Comparison of ENCODE assay signal across 15 cellular contexts in the genomic region with DNA sequence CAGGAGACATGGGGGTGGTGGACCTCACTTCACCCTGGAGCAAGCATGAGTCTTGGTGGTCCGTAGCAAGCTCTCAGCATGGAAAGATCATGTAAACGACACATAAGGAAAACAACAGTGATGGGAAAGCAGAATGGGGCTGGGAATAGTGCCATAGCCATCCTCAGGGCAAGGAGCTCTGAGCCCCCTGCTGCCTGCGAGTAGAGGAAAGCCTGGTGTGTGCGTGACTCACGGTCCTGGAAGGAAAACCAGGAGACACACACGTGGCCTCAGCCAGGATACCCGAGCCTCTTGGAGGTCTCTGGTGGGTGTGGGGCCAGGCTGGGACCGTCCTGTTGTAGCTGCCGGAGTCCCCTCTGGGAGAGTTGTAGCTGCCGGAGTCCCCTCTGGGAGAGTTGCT. TPM values are rescaled to one million over a fixed set of nuclear protein-coding genes. Genes with fewer than 3 reads are reported as not detected.
DNase-seq lines count a peak whose midpoint lies in the region; ATAC-seq, FAIRE-seq and TF ChIP-seq lines count a peak whose summit lies in the region.
"Had no signal": no experiment of that assay in that cellular context is flagged by ENCODE, and none has a peak within 500 bp of the region (broad histone marks: within the 10 kb centered on the region; RNA-seq: fewer than 3 reads in every experiment).

No MANE protein-coding gene starts in this region.

- dilution Hi-C loops in endothelial cell of umbilical vein (cut with MboI; ENCODE audit: extremely low pct_ligation_motif_present, low sequenced_read_pairs): no loop called here

- H3K36me3 ChIP-seq in endothelial cell of umbilical vein (ENCODE audit: control insufficient read depth in 2 of 2, extremely low read depth in 1 of 2, insufficient read depth in 2 of 2, low read length in 2 of 2): peaks cover 34 to 42% of the 10 kb centered on the region in 2 experiments

- no peak overlapping the region for H3K4me3 ChIP-seq in AG10803 (ENCODE audit: low read length)
- no peak overlapping the region for H3K4me3 ChIP-seq in endothelial cell of umbilical vein (replicated peaks in 1 of 3; ENCODE audit: insufficient read depth in 1 of 3, low read depth in 1 of 3, low read length in 3 of 3)

- FAIRE-seq in endothelial cell of umbilical vein (lab: Jason Lieb, UNC): no peak

- DNase-seq in AG10803 (ENCODE audit: low read depth) (peak; percentile 18), HuH-7.5 (ENCODE audit: low spot score) (peak; percentile 11), endothelial cell of umbilical vein (ENCODE audit: low read depth, low spot score) (peak; percentile 36), mesenteric fat pad (ENCODE audit: low spot score) (peak; percentile 84), Kasumi-1 (lab: John Stamatoyannopoulos, UW) (no peak), mucosa of gallbladder (ENCODE audit: low spot score) (no peak)
- DNase-seq in stimulated activated naive CD4-positive, alpha-beta T cell treated with Interleukin-2 at 50 U/mL for 16 hours (lab: John Stamatoyannopoulos, UW): no peak
- DNase-seq: activated T-cell treated with anti-CD3 and anti-CD28 coated beads, Interleukin-2, amount 50 U/mL, for 4 hours; GOT3; NCI-H2227 treated with DMSO at 0.1 percent for 48 hours; occipital lobe; SW 1271 had no signal

- no peak overlapping the region for H3K9ac ChIP-seq in endothelial cell of umbilical vein (replicated peaks; ENCODE audit: extremely low read depth, insufficient read depth, low read length)

- TF ChIP-seq POLR2A in endothelial cell of umbilical vein (IDR thresholded peaks at IDR 0.05; ENCODE audit: low read depth, low read length): no peak

- H4K20me1 ChIP-seq in endothelial cell of umbilical vein (replicated peaks; ENCODE audit: control insufficient read depth, extremely low read depth, insufficient read depth, low read length): peaks cover 11% of the 10 kb centered on the region

- ATAC-seq in GM19397 (IDR thresholded peaks at IDR 0.05; ENCODE audit: unreplicated experiment): no peak
- ATAC-seq: activated T-cell treated with anti-CD3 and anti-CD28 coated beads, Interleukin-2, amount 50 U/mL, for 4 hours had no signal

- H3K4me2 ChIP-seq in endothelial cell of umbilical vein (ENCODE audit: insufficient read depth, low read length): no peak overlapping the region

- no peaks in the 10 kb centered on the region for H3K9me3 ChIP-seq in endothelial cell of umbilical vein (replicated peaks; ENCODE audit: control insufficient read depth, insufficient read depth, low read length)

- TF ChIP-seq CTCF in AG10803 (conservative IDR thresholded peaks at IDR 0.05; ENCODE audit: low read length) (no peak), endothelial cell of umbilical vein (IDR thresholded peaks at IDR 0.05; ENCODE audit: extremely low read depth in 1 of 2, insufficient read depth in 1 of 2, low read depth in 1 of 2, low read length in 2 of 2) (no peak)

- CTCF ChIA-PET in endothelial cell of umbilical vein (lab: Charles Lee): interaction anchor here (0.7 to 1.6 kb wide), 8 partner anchors 9 to 159 kb away, joined by 3 to 13 read pairs (median 4); partner anchors contain the start of genes ARSA, SCO2 and SYCE3

- POLR2A ChIA-PET in endothelial cell of umbilical vein (lab: Charles Lee): interaction anchor here (1.0 kb wide), 1 partner anchor 43 kb away, joined by 3 read pairs; no protein-coding TSS in a partner anchor

- peaks cover 7% of the 10 kb centered on the region for H3K4me1 ChIP-seq in endothelial cell of umbilical vein (ENCODE audit: control insufficient read depth, extremely low read depth, insufficient read depth, low read length)
- H3K4me1 ChIP-seq: Caco-2 had no signal

- intact Hi-C loops in endothelial cell of umbilical vein (cut with micrococcal nuclease): no loop called here

- H3K79me2 ChIP-seq in endothelial cell of umbilical vein (ENCODE audit: control insufficient read depth, insufficient read depth, low read length): peaks cover 65% of the 10 kb centered on the region

- H3K27ac ChIP-seq in endothelial cell of umbilical vein (ENCODE audit: insufficient read depth, low read depth, low read length): no peak overlapping the region

- no peaks in the 10 kb centered on the region for H3K9me1 ChIP-seq in endothelial cell of umbilical vein (replicated peaks; ENCODE audit: control insufficient read depth, extremely low read depth, insufficient read depth, low read length)

- BruUV-seq in endothelial cell of umbilical vein (replicated peaks; lab: Mats Ljungman, UMichigan): no TSS peak

- no peak overlapping the region for H2AFZ ChIP-seq in endothelial cell of umbilical vein (ENCODE audit: low read depth, low read length)

- no peaks in the 10 kb centered on the region for H3K27me3 ChIP-seq in endothelial cell of umbilical vein (ENCODE audit: control insufficient read depth in 2 of 2, insufficient read depth in 2 of 2, low read length in 2 of 2)

TF ChIP-seq in endothelial cell of umbilical vein, 7 proteins besides CTCF, POLR2A, EP300 and RAD21:
- TF ChIP-seq EZH2 (IDR thresholded peaks at IDR 0.05; ENCODE audit: borderline replicate concordance, low read depth, low read length, severe bottlenecking) (no peak), JUN (IDR thresholded peaks at IDR 0.05; ENCODE audit: borderline replicate concordance, insufficient read depth, insufficient read length, low read depth) (no peak), GATA2 (IDR thresholded peaks at IDR 0.05; ENCODE audit: insufficient read depth, insufficient read length, low read depth, low read length) (no peak), POLR2AphosphoS5 (IDR thresholded peaks at IDR 0.05; ENCODE audit: insufficient read depth, low read depth, low read length) (peak; percentile 1), FOS (IDR thresholded peaks at IDR 0.05; ENCODE audit: borderline replicate concordance, insufficient read depth, low read length) (no peak)
- TF ChIP-seq, protein P1, sequence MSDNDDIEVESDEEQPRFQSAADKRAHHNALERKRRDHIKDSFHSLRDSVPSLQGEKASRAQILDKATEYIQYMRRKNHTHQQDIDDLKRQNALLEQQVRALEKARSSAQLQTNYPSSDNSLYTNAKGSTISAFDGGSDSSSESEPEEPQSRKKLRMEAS (IDR thresholded peaks at IDR 0.05; ENCODE audit: insufficient read depth, insufficient read length): no peak

RNA-seq across cellular contexts. Expression of gene SHANK3, which starts 12.4 kb away (rescaled TPM):
- total RNA-seq in endothelial cell of umbilical vein (137 and 158 TPM in 2 replicates), mesenteric fat pad (95.7 TPM), mucosa of gallbladder (21.8 TPM)
- polyA plus RNA-seq in endothelial cell of umbilical vein: 26.1 and 29.7 TPM in 2 replicates
- 11.8 and 19.1 TPM in 2 replicates for polyA plus RNA-seq in endothelial cell of umbilical vein (2011; cell fraction: cytosol; rRNA removed)
- 180 and 181 TPM in 2 replicates for polyA plus RNA-seq in endothelial cell of umbilical vein (2011; cell fraction: nucleus; rRNA removed)
- 37.4 and 44.9 TPM in 2 replicates for polyA plus RNA-seq in endothelial cell of umbilical vein (2012)
- 21.8 and 32.5 TPM in 2 replicates for polyA minus RNA-seq in endothelial cell of umbilical vein
- not detected for polyA minus RNA-seq in endothelial cell of umbilical vein (2011; cell fraction: cytosol; rRNA and poly(A)+ RNA removed)
- 55.9 and 115 TPM in 2 replicates for polyA minus RNA-seq in endothelial cell of umbilical vein (2011; cell fraction: nucleus; rRNA and poly(A)+ RNA removed)

RNA-seq across cellular contexts. Expression of gene ACR, which starts 53.0 kb away (rescaled TPM):
- 4.1 and 4.9 TPM in 2 replicates for total RNA-seq in endothelial cell of umbilical vein
- 0.43 and 0.91 TPM in 2 replicates for polyA plus RNA-seq in endothelial cell of umbilical vein
- 0.21 and 0.25 TPM in 2 replicates for polyA plus RNA-seq in endothelial cell of umbilical vein (2011; cell fraction: cytosol; rRNA removed)
- polyA plus RNA-seq in endothelial cell of umbilical vein (2011; cell fraction: nucleus; rRNA removed): 4.4 and 4.5 TPM in 2 replicates
- 0.60 and 0.82 TPM in 2 replicates for polyA plus RNA-seq in endothelial cell of umbilical vein (2012)
- 1.1 and 3.4 TPM in 2 replicates for polyA minus RNA-seq in endothelial cell of umbilical vein
- not detected for polyA minus RNA-seq in endothelial cell of umbilical vein (2011; cell fraction: cytosol; rRNA and poly(A)+ RNA removed)
- 2.6 and 4.5 TPM in 2 replicates for polyA minus RNA-seq in endothelial cell of umbilical vein (2011; cell fraction: nucleus; rRNA and poly(A)+ RNA removed)
- 4.5 TPM for total RNA-seq in mesenteric fat pad
- total RNA-seq in mucosa of gallbladder: 0.92 TPM
- total RNA-seq: activated T-cell treated with anti-CD3 and anti-CD28 coated beads, Interleukin-2, amount 50 U/mL, for 4 hours; Caco-2; fibroblast of villous mesenchyme; occipital lobe had no signal

RNA-seq across cellular contexts. Expression of gene ARSA, which starts 57.0 kb away (rescaled TPM):
- total RNA-seq in endothelial cell of umbilical vein: 19.3 and 22.3 TPM in 2 replicates
- polyA plus RNA-seq in endothelial cell of umbilical vein: 33.6 and 47.7 TPM in 2 replicates
- polyA plus RNA-seq in endothelial cell of umbilical vein (2011; cell fraction: cytosol; rRNA removed): 10.9 and 16.5 TPM in 2 replicates
- polyA plus RNA-seq in endothelial cell of umbilical vein (2011; cell fraction: nucleus; rRNA removed): 63.1 and 81.2 TPM in 2 replicates
- 17.5 and 28.3 TPM in 2 replicates for polyA plus RNA-seq in endothelial cell of umbilical vein (2012)
- polyA minus RNA-seq in endothelial cell of umbilical vein: 6.4 and 8.9 TPM in 2 replicates
- 3.2 TPM for polyA minus RNA-seq in endothelial cell of umbilical vein (2011; cell fraction: cytosol; rRNA and poly(A)+ RNA removed)
- polyA minus RNA-seq in endothelial cell of umbilical vein (2011; cell fraction: nucleus; rRNA and poly(A)+ RNA removed): 7.6 and 14.0 TPM in 2 replicates
- 50.4 TPM for total RNA-seq in mesenteric fat pad
- 113 TPM for total RNA-seq in mucosa of gallbladder

Comparison
In these comparisons a context has a peak if more than half of its experiments do, and no peak if none do; other contexts are left out.
1. DNase-seq: peak in AG10803 (single experiment), HuH-7.5 (single experiment), endothelial cell of umbilical vein (single experiment) and mesenteric fat pad (single experiment); none in Kasumi-1 (0 of 2), mucosa of gallbladder (single experiment) and stimulated activated naive CD4-positive, alpha-beta T cell treated with Interleukin-2 at 50 U/mL for 16 hours (single experiment).